Comparison of ENCODE assay signal across 22 cellular contexts in genomic region chr7:70044064-70044463, GRCh38.
DNase-seq lines count a peak whose midpoint lies in the region; ATAC-seq, FAIRE-seq and TF ChIP-seq lines count a peak whose summit lies in the region.
"Had no signal": no experiment of that assay in that cellular context is flagged by ENCODE, and none has a peak within 500 bp of the region (broad histone marks: within the 10 kb centered on the region; RNA-seq: fewer than 3 reads in every experiment).

No MANE protein-coding gene starts in this region.

- H2BK120ac ChIP-seq in H1 (replicated peaks; ENCODE audit: low read depth, low read length), result no peak overlapping the region

- no peak overlapping the region for H3K23ac ChIP-seq in H1 (ENCODE audit: insufficient read length)

- H3K14ac ChIP-seq in H1 (ENCODE audit: insufficient read length), result no peak overlapping the region

- ATAC-seq in sciatic nerve (peak; percentile 56), GM19023 (IDR thresholded peaks at IDR 0.05; ENCODE audit: unreplicated experiment) (no peak), GM21786 (IDR thresholded peaks at IDR 0.05; ENCODE audit: unreplicated experiment) (no peak), GM19351 (IDR thresholded peaks at IDR 0.05; ENCODE audit: unreplicated experiment) (no peak)
- ATAC-seq: activated naive CD8-positive, alpha-beta T cell treated with anti-CD3 and anti-CD28 coated beads, Interleukin-2, amount 50 U/mL, for 24 hours; effector memory CD8-positive, alpha-beta T cell; Right ventricle myocardium inferior; stimulated activated effector memory CD8-positive, alpha-beta T cell treated with anti-CD3 and anti-CD28 coated beads, Interleukin-12 subunit alpha, Interleukin-12 subunit beta, amount 100 ng/mL, for 72 hours had no signal

- 67% methylated on average over 1 of the region's 1 CpG; no CpG with 5 or more reads in 1 of the 2 experiments for WGBS in H1 (ENCODE audit: extremely low coverage in 1 of 2, insufficient coverage in 1 of 2, insufficient read length in 1 of 2, insufficient replicate concordance in 2 of 2, low coverage in 1 of 2, low lambda C conversion rate in 2 of 2, missing lambda C conversion rate in 1 of 2), 2 experiments

- no peaks in the 10 kb centered on the region for H3K36me3 ChIP-seq in H1 (ENCODE audit: control insufficient read depth in 2 of 4, insufficient read depth in 4 of 4, low read length in 3 of 4)
- H3K36me3 ChIP-seq: brain microvascular endothelial cell, left ventricle myocardium inferior, suprapubic skin had no signal

- no peak overlapping the region for H4K8ac ChIP-seq in H1 (ENCODE audit: extremely low read depth, insufficient read depth, low read length)

- no peak overlapping the region for H4K91ac ChIP-seq in H1 (replicated peaks; ENCODE audit: insufficient read length, low read length)

- no peak for TF ChIP-seq RAD21 in H1 (IDR thresholded peaks at IDR 0.05 in 1 of 2, conservative IDR thresholded peaks at IDR 0.05 in 1 of 2; ENCODE audit: low read depth in 2 of 2, low read length in 2 of 2)

- H3K9ac ChIP-seq in H1 (replicated peaks in 1 of 4; ENCODE audit: extremely low read depth in 1 of 4, low read depth in 3 of 4, low read length in 3 of 4), result no peak overlapping the region

- H2BK5ac ChIP-seq in H1 (ENCODE audit: low read depth, low read length), result no peak overlapping the region

- H2BK15ac ChIP-seq in H1 (ENCODE audit: low read length), result no peak overlapping the region

- no peak overlapping the region for H3K56ac ChIP-seq in H1 (replicated peaks; ENCODE audit: insufficient read length, low read depth, low read length)

- no peaks in the 10 kb centered on the region for H3K9me3 ChIP-seq in H1 (ENCODE audit: insufficient read depth in 2 of 2, low read depth in 1 of 2, low read length in 1 of 2)
- H3K9me3 ChIP-seq: left ventricle myocardium inferior, suprapubic skin had no signal

- no peak for TF ChIP-seq CTCF in H1 (IDR thresholded peaks at IDR 0.05; ENCODE audit: control extremely low read depth in 1 of 3, insufficient read depth in 1 of 3, low read depth in 1 of 3, low read length in 3 of 3)

- TF ChIP-seq POLR2A in H1 (IDR thresholded peaks at IDR 0.05; ENCODE audit: control extremely low read depth in 1 of 2, low read depth in 2 of 2, low read length in 2 of 2), result no peak

- no peak overlapping the region for H3K4me3 ChIP-seq in H1 (ENCODE audit: extremely low read depth in 1 of 4, insufficient read depth in 2 of 4, low read depth in 3 of 4, low read length in 4 of 4)
- H3K4me3 ChIP-seq: left ventricle myocardium inferior, suprapubic skin had no signal

- intact Hi-C loops in sciatic nerve (cut with DNase I), result loop anchor here (10.0 kb wide), 1 partner anchor 661 kb away; no protein-coding TSS in a partner anchor

- H2AFZ ChIP-seq in H1 (ENCODE audit: low read length), result no peak overlapping the region

- H3K79me2 ChIP-seq in H1 (ENCODE audit: control insufficient read depth in 1 of 2, insufficient read depth in 2 of 2, low read length in 2 of 2), result no peaks in the 10 kb centered on the region

- H2BK12ac ChIP-seq in H1 (ENCODE audit: low read depth, low read length), result no peak overlapping the region

- H3K4me2 ChIP-seq in H1 (ENCODE audit: insufficient read depth in 1 of 2, low read depth in 2 of 2, low read length in 2 of 2), result no peak overlapping the region

- no peaks in the 10 kb centered on the region for H3K27me3 ChIP-seq in H1 (replicated peaks in 1 of 4; ENCODE audit: control insufficient read depth in 3 of 4, extremely low read depth in 1 of 4, insufficient read depth in 3 of 4, low read length in 3 of 4)
- H3K27me3 ChIP-seq: brain microvascular endothelial cell, suprapubic skin had no signal

- no peak overlapping the region for H2AK5ac ChIP-seq in H1 (ENCODE audit: low read depth, low read length)

- peak; percentile 73 for FAIRE-seq in H1 (lab: Jason Lieb, UNC)
- FAIRE-seq: A204.1, D721Med, G401.6 had no signal

- H4K20me1 ChIP-seq in H1 (replicated peaks in 1 of 2; ENCODE audit: control insufficient read depth in 1 of 2, insufficient read depth in 2 of 2, low read length in 2 of 2), result no peaks in the 10 kb centered on the region

- no peaks in the 10 kb centered on the region for H3K23me2 ChIP-seq in H1 (ENCODE audit: low read depth, low read length)

- no peak for TF ChIP-seq EP300 in H1 (IDR thresholded peaks at IDR 0.05; ENCODE audit: borderline replicate concordance in 1 of 2, low read depth in 2 of 2, low read length in 2 of 2)

- H3K79me1 ChIP-seq in H1 (ENCODE audit: low read depth, low read length), result no peaks in the 10 kb centered on the region

- no peak overlapping the region for H2BK20ac ChIP-seq in H1 (ENCODE audit: low read length)

- CTCF ChIA-PET in H1 (lab: Charles Lee; ENCODE audit: partially characterized antibody), result interaction anchor here (1.2 to 3.0 kb wide), 3 partner anchors 10 to 117 kb away, joined by 3 to 17 read pairs (median 9); no protein-coding TSS in a partner anchor

- DNase-seq in NCI-H2029 (lab: John Stamatoyannopoulos, UW) (peak; percentile 36), NCI-H2029 treated with DMSO at 0.1 percent for 48 hours (lab: John Stamatoyannopoulos, UW) (no peak), NCI-H510A treated with DMSO at 0.1 percent for 48 hours (lab: John Stamatoyannopoulos, UW) (peak; percentile 29), H1 (ENCODE audit: low read depth in 1 of 2, low spot score in 2 of 2) (no peak), sciatic nerve (ENCODE audit: low spot score) (no peak)
- DNase-seq: activated CD4-positive, alpha-beta T cell treated with anti-CD3 and anti-CD28 coated beads, Interleukin-2, amount 10 ng/mL, durations not matched to agents 24 days and 14 days; activated effector memory CD4-positive, alpha-beta T cell treated with Interleukin-2 at 50 U/mL for 16 hours; activated naive CD8-positive, alpha-beta T cell treated with anti-CD3 and anti-CD28 coated beads, Interleukin-2, amount 50 U/mL, for 24 hours; brain microvascular endothelial cell; effector memory CD8-positive, alpha-beta T cell; left ventricle myocardium inferior; NCI-H1436; posterior cingulate gyrus had no signal

- peaks cover 1 to 11% (median 5%) of the 10 kb centered on the region in 4 experiments; a peak in 5 of 7 replicates for H3K4me1 ChIP-seq in H1 (replicated peaks in 1 of 4; ENCODE audit: control insufficient read depth in 3 of 4, insufficient read depth in 4 of 4, low read length in 3 of 4)

- POLR2A ChIA-PET in H1 (lab: Charles Lee; ENCODE audit: partially characterized antibody), result no interaction called here

- H3K18ac ChIP-seq in H1 (ENCODE audit: extremely low read depth, low read length), result no peak overlapping the region

- H3K4ac ChIP-seq in H1 (replicated peaks; ENCODE audit: insufficient read length, low read depth, low read length), result no peak overlapping the region

- H4K5ac ChIP-seq in H1 (ENCODE audit: insufficient read length, low read depth, low read length), result no peak overlapping the region

- H3K27ac ChIP-seq in H1 (ENCODE audit: low read depth, low read length), result no peak overlapping the region
- H3K27ac ChIP-seq: brain microvascular endothelial cell, left ventricle myocardium inferior, suprapubic skin had no signal

TF ChIP-seq in H1, 55 proteins besides CTCF, POLR2A, EP300 and RAD21:
- TF ChIP-seq ZNF274 (IDR thresholded peaks at IDR 0.05; ENCODE audit: borderline replicate concordance, extremely low read depth, low read length), result no peak

Comparison
In these comparisons a context has a peak if more than half of its experiments do, and no peak if none do; other contexts are left out.
1. DNase-seq: peak in NCI-H2029 (single experiment) and NCI-H510A treated with DMSO at 0.1 percent for 48 hours (single experiment); none in NCI-H2029 treated with DMSO at 0.1 percent for 48 hours (single experiment), H1 (0 of 2) and sciatic nerve (single experiment).